ENCODE assay signal across 1 cellular context in the genomic region with DNA sequence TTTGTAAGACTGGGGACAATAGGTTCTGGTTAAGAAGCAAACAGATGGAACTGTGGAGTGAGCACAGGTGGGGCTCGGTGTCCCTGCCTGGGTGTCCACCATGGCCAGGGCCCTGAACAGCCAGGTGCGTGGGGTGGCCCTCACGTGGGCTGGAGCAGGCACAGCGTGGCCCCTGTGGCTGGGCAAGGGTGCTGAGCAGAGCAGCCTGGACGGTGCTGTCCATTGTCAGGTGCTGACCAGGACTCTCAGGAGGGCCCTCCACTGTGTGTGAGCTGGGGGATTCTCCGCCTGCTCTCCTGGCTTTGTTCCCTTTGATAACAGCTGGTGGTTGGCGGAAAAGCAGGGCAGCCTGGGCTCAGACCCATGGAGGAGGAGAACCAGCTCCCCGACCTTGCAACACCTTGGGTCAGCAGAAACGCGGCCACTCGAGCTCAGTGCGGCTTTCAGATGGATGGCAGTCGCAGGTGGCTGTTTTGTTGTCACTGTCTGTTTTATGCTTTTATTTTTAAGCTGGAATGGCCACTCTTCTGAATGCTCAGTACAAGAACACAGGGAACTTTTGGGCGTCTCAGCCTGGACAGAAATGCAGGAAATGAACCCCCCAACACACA.
TF ChIP-seq lines count a peak whose summit lies in the region.

No MANE protein-coding gene starts in this region.

TF ChIP-seq in GM23338, 12 proteins besides CTCF, POLR2A, EP300 and RAD21 (continued from another document):
- TF ChIP-seq, protein P1, sequence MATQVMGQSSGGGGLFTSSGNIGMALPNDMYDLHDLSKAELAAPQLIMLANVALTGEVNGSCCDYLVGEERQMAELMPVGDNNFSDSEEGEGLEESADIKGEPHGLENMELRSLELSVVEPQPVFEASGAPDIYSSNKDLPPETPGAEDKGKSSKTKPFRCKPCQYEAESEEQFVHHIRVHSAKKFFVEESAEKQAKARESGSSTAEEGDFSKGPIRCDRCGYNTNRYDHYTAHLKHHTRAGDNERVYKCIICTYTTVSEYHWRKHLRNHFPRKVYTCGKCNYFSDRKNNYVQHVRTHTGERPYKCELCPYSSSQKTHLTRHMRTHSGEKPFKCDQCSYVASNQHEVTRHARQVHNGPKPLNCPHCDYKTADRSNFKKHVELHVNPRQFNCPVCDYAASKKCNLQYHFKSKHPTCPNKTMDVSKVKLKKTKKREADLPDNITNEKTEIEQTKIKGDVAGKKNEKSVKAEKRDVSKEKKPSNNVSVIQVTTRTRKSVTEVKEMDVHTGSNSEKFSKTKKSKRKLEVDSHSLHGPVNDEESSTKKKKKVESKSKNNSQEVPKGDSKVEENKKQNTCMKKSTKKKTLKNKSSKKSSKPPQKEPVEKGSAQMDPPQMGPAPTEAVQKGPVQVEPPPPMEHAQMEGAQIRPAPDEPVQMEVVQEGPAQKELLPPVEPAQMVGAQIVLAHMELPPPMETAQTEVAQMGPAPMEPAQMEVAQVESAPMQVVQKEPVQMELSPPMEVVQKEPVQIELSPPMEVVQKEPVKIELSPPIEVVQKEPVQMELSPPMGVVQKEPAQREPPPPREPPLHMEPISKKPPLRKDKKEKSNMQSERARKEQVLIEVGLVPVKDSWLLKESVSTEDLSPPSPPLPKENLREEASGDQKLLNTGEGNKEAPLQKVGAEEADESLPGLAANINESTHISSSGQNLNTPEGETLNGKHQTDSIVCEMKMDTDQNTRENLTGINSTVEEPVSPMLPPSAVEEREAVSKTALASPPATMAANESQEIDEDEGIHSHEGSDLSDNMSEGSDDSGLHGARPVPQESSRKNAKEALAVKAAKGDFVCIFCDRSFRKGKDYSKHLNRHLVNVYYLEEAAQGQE (IDR thresholded peaks at IDR 0.05; ENCODE audit: unreplicated experiment): peak; percentile 75
- TF ChIP-seq EZH2phosphoT487 (IDR thresholded peaks at IDR 0.05; ENCODE audit: unreplicated experiment) (no peak), ZNF462 (CRISPR knock-in tag; IDR thresholded peaks at IDR 0.05) (no peak), JUNB (IDR thresholded peaks at IDR 0.05; ENCODE audit: unreplicated experiment) (no peak)
